1 cellular context compared by ENCODE assay signal in genomic region chr5:138903113-138903789, GRCh38.
TF ChIP-seq lines count a peak whose summit lies in the region.

No MANE protein-coding gene starts in this region.

TF ChIP-seq in GM23338, 12 proteins besides CTCF, POLR2A, EP300 and RAD21 (continued from another document):
- TF ChIP-seq REST (IDR thresholded peaks at IDR 0.05; ENCODE audit: unreplicated experiment), result no peak
